In genomic region chr21:35699360-35699759, GRCh38 we compare ENCODE assay signal across 9 cellular contexts.
"Had no signal": no experiment of that assay in that cellular context is flagged by ENCODE, and none has a peak within 500 bp of the region (broad histone marks: within the 10 kb centered on the region; RNA-seq: fewer than 3 reads in every experiment).

No MANE protein-coding gene starts in this region.

- DNase-seq: GM23248, GOT3, H7, HFFc6, IMR-90 had no signal

- ATAC-seq: HCT116, K562 had no signal

- FAIRE-seq: HTR-8/SVneo, K562 had no signal

- H3K9me3 ChIP-seq: HAP-1 had no signal

- H3K4me3 ChIP-seq: GM23248, HAP-1, K562 had no signal

- H3K27ac ChIP-seq: GM23248 had no signal

- H3K4me1 ChIP-seq: HAP-1 had no signal

- H3K36me3 ChIP-seq: HAP-1 had no signal
